8 cellular contexts compared by ENCODE assay signal in the genomic region with DNA sequence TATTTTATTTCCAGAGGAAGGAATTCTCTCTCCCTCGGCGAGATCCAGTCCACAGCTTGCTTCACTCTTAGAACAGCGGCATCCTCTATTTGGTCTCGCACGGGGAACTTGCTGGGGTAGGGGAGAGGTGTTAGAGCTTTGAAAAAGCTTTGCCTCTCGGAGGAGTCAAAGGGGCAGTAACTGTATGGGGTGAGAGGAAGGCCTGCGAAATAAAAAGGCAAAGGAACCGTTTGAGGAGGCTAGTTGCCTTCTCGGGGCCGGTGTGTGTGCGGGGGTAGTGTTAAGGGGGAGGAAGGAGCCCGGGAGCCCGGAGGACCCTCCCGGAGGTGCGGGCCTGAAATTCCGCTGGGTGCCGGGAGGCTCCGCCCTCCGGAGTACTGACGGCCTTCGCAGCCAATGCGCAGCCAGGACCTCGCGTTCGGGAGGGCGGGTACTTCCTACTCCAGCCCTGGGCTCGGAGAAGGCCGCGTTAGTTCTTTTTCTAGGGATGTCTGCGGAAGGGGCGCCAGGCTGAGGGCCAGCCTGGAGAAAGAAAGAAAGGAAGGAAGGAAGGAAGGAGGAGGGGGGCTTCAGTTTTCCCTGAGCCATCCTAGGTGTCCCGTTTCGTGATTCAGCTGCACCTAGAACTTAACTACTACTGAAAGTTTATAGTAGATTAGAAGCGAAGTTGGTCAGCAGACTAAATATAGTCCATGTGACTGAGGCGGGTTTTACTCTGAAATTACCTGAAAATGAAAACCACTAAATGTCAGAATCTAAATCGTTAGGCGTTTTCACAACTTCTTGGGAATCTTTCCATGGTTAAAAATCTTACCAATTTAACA. TPM values are rescaled to one million over a fixed set of nuclear protein-coding genes. Genes with fewer than 3 reads are reported as not detected.
DNase-seq lines count a peak whose midpoint lies in the region; ATAC-seq, FAIRE-seq and TF ChIP-seq lines count a peak whose summit lies in the region.

No MANE protein-coding gene starts in this region.

- DNase-seq in A549 (ENCODE audit: low read depth in 1 of 2, low spot score in 1 of 2) (peak; percentile 91 to 92), NCI-H2107 treated with DMSO at 0.1 percent for 48 hours (lab: John Stamatoyannopoulos, UW; ENCODE audit: unreplicated experiment) (peak; percentile 87), body of pancreas (peak; percentile 86 to 92 (median 88)), skeletal muscle cell (ENCODE audit: low read depth) (no peak)

- H3K27ac ChIP-seq in A549 (peak overlapping the region; percentile 94 to 97), body of pancreas (peak overlapping the region; percentile 97 to 99 (median 98))

- no peaks in the 10 kb centered on the region for H3K36me3 ChIP-seq in body of pancreas (replicated peaks in 1 of 2; ENCODE audit: insufficient read depth in 1 of 2, low read depth in 2 of 2)

- TF ChIP-seq POLR2A in A549 (IDR thresholded peaks at IDR 0.05; ENCODE audit: low read length) (peak; percentile 65), body of pancreas (IDR thresholded peaks at IDR 0.05) (peak; percentile 21 to 80 (median 71))

- no peak for FAIRE-seq in A549 (lab: Jason Lieb, UNC)
- peak; percentile 58 for FAIRE-seq in TTC549 (lab: Jason Lieb, UNC)

- H3K9me3 ChIP-seq in A549, result no peaks in the 10 kb centered on the region
- H3K9me3 ChIP-seq in body of pancreas, result no peaks in the 10 kb centered on the region

- TF ChIP-seq RAD21 in A549 (conservative IDR thresholded peaks at IDR 0.05 in 1 of 2, IDR thresholded peaks at IDR 0.05 in 1 of 2), result 0 out of 5 replicates have a peak, but pooled peaks of 1 of the 2 experiments have one; percentile 14

- 1% methylated on average over 36 of the region's 37 CpGs for WGBS in A549 (ENCODE audit: missing lambda C conversion rate)
- 0 to 1% methylated on average over 35 to 37 of the region's 37 CpGs for WGBS in body of pancreas, 2 donors

- peaks cover 44% of the 10 kb centered on the region for H3K4me1 ChIP-seq in A549
- peaks cover 32% of the 10 kb centered on the region for H3K4me1 ChIP-seq in body of pancreas

- peak; percentile 82 to 90 for ATAC-seq in A549
- peak; percentile 70 for ATAC-seq in GM18867 (IDR thresholded peaks at IDR 0.05; ENCODE audit: unreplicated experiment)
- ATAC-seq in HG03095 (IDR thresholded peaks at IDR 0.05; ENCODE audit: unreplicated experiment), result peak; percentile 58
- ATAC-seq in body of pancreas, result peak; percentile 74

- H3K4me3 ChIP-seq in A549, result peak overlapping the region; percentile 96
- H3K4me3 ChIP-seq in body of pancreas, result peak overlapping the region; percentile 20 to 32
- H3K4me3 ChIP-seq in iPS-11a (ENCODE audit: low read depth, low read length), result peak overlapping the region; percentile 77
- peak overlapping the region; percentile 91 for H3K4me3 ChIP-seq in skeletal muscle cell (ENCODE audit: low read depth, low read length)

- peak overlapping the region; percentile 99 for H3K4me2 ChIP-seq in A549

- intact Hi-C loops in body of pancreas (cut with DNase I), result no loop called here

- CTCF ChIA-PET in A549 (lab: Yijun Ruan, JAX), result interaction anchor here (0.5 to 1.5 kb wide), 8 partner anchors 16 to 337 kb away, joined by 3 to 5 read pairs (median 3); no protein-coding TSS in a partner anchor

- H3K27me3 ChIP-seq in body of pancreas, result no peaks in the 10 kb centered on the region

- POLR2A ChIA-PET in A549 (lab: Yijun Ruan, JAX), result interaction anchor here (0.5 kb wide), 1 partner anchor 33 kb away, joined by 3 read pairs; no protein-coding TSS in a partner anchor

- TF ChIP-seq CTCF in A549 (IDR thresholded peaks at IDR 0.05) (no peak), body of pancreas (IDR thresholded peaks at IDR 0.05) (no peak)

- no peak for TF ChIP-seq EP300 in A549 (IDR thresholded peaks at IDR 0.05)

TF ChIP-seq in A549, 52 proteins besides CTCF, POLR2A, EP300 and RAD21:
- TF ChIP-seq NR3C1 (IDR thresholded peaks at IDR 0.05) (no peak), ZSCAN20 (CRISPR knock-in tag; IDR thresholded peaks at IDR 0.05) (no peak), SMC3 (IDR thresholded peaks at IDR 0.05) (no peak), JUN (IDR thresholded peaks at IDR 0.05) (peak; percentile 66 to 72; a peak in 3 of 5 replicates), TP53 (CRISPR knock-in tag; IDR thresholded peaks at IDR 0.05) (0 out of 2 replicates have a peak, but pooled peaks have one; percentile 21), RFX5 (IDR thresholded peaks at IDR 0.05) (no peak), PHF8 (IDR thresholded peaks at IDR 0.05; ENCODE audit: borderline replicate concordance, low read depth) (peak; percentile 63; the same call in 1 of the 2 replicates), FOXS1 (CRISPR knock-in tag; IDR thresholded peaks at IDR 0.05) (no peak), HOXA7 (CRISPR knock-in tag; IDR thresholded peaks at IDR 0.05) (0 out of 2 replicates have a peak, but pooled peaks have one; percentile 46), TFCP2L1 (CRISPR knock-in tag; IDR thresholded peaks at IDR 0.05) (peak; percentile 68; the same call in 1 of the 2 replicates), EHMT2 (IDR thresholded peaks at IDR 0.05; ENCODE audit: low read depth) (no peak)
- TF ChIP-seq, protein P1, sequence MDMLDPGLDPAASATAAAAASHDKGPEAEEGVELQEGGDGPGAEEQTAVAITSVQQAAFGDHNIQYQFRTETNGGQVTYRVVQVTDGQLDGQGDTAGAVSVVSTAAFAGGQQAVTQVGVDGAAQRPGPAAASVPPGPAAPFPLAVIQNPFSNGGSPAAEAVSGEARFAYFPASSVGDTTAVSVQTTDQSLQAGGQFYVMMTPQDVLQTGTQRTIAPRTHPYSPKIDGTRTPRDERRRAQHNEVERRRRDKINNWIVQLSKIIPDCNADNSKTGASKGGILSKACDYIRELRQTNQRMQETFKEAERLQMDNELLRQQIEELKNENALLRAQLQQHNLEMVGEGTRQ (IDR thresholded peaks at IDR 0.05), result peak; percentile 37; the same call in 1 of the 2 replicates
- TF ChIP-seq, protein P2, sequence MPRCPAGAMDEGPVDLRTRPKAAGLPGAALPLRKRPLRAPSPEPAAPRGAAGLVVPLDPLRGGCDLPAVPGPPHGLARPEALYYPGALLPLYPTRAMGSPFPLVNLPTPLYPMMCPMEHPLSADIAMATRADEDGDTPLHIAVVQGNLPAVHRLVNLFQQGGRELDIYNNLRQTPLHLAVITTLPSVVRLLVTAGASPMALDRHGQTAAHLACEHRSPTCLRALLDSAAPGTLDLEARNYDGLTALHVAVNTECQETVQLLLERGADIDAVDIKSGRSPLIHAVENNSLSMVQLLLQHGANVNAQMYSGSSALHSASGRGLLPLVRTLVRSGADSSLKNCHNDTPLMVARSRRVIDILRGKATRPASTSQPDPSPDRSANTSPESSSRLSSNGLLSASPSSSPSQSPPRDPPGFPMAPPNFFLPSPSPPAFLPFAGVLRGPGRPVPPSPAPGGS (IDR thresholded peaks at IDR 0.05), result peak; percentile 73; the same call in 2 of the 3 replicates
- TF ChIP-seq, protein P3, sequence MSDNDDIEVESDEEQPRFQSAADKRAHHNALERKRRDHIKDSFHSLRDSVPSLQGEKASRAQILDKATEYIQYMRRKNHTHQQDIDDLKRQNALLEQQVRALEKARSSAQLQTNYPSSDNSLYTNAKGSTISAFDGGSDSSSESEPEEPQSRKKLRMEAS (IDR thresholded peaks at IDR 0.05), result no peak
- TF ChIP-seq, protein P4, sequence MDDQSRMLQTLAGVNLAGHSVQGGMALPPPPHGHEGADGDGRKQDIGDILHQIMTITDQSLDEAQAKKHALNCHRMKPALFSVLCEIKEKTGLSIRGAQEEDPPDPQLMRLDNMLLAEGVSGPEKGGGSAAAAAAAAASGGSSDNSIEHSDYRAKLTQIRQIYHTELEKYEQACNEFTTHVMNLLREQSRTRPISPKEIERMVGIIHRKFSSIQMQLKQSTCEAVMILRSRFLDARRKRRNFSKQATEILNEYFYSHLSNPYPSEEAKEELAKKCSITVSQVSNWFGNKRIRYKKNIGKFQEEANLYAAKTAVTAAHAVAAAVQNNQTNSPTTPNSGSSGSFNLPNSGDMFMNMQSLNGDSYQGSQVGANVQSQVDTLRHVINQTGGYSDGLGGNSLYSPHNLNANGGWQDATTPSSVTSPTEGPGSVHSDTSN (IDR thresholded peaks at IDR 0.05), result peak; percentile 82
- TF ChIP-seq, protein P5, sequence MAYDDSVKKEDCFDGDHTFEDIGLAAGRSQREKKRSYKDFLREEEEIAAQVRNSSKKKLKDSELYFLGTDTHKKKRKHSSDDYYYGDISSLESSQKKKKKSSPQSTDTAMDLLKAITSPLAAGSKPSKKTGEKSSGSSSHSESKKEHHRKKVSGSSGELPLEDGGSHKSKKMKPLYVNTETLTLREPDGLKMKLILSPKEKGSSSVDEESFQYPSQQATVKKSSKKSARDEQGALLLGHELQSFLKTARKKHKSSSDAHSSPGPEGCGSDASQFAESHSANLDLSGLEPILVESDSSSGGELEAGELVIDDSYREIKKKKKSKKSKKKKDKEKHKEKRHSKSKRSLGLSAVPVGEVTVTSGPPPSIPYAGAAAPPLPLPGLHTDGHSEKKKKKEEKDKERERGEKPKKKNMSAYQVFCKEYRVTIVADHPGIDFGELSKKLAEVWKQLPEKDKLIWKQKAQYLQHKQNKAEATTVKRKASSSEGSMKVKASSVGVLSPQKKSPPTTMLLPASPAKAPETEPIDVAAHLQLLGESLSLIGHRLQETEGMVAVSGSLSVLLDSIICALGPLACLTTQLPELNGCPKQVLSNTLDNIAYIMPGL (CRISPR knock-in tag; IDR thresholded peaks at IDR 0.05; ENCODE audit: borderline replicate concordance), result no peak

RNA-seq across cellular contexts. Expression of a gene that starts 2.2 kb away (rescaled TPM):
- polyA plus RNA-seq in A549 (2011; rRNA removed) (62.9 and 66.9 TPM in 2 replicates), A549 (2017; fragmentation: RNase III; extraction: RNeasy Plus Mini Kit Qiagen cat#74134 plus additional on column Dnase treatment) (13.1 to 16.0 TPM (median 15.9 TPM) in 3 replicates)
- polyA plus RNA-seq in A549 (2012; cell fraction: cytosol; rRNA removed), result 10.6 and 12.6 TPM in 2 replicates
- 5.6 and 6.7 TPM in 2 replicates for polyA plus RNA-seq in A549 (2012; cell fraction: nucleus; rRNA removed)
- 28.0 and 34.1 TPM in 2 replicates for polyA minus RNA-seq in A549 (2011; rRNA and poly(A)+ RNA removed)
- total RNA-seq in body of pancreas, result 10 to 100 TPM; 39.2 to 49.5 TPM

Comparison
In these comparisons a context has a peak if more than half of its experiments do, and no peak if none do; other contexts are left out.
1. H3K4me3 ChIP-seq: peak in every context shown above with its lines; median percentile 96 in A549; 91 in skeletal muscle cell; 77 in iPS-11a; 26 in body of pancreas.